ENCODE assay signal across 11 cellular contexts in genomic region chr4:38455092-38455855, GRCh38.
DNase-seq lines count a peak whose midpoint lies in the region; ATAC-seq, FAIRE-seq and TF ChIP-seq lines count a peak whose summit lies in the region.
"Had no signal": no experiment of that assay in that cellular context is flagged by ENCODE, and none has a peak within 500 bp of the region (broad histone marks: within the 10 kb centered on the region; RNA-seq: fewer than 3 reads in every experiment).

No MANE protein-coding gene starts in this region.

- DNase-seq in GM18507 (ENCODE audit: extremely low spot score, insufficient read length, low read depth), result no peak
- DNase-seq in effector memory CD8-positive, alpha-beta T cell, result no peak
- no peak for DNase-seq in progenitor cell of endocrine pancreas (ENCODE audit: low spot score, unreplicated experiment)
- DNase-seq in caudate nucleus (lab: John Stamatoyannopoulos, UW), result no peak
- no peak for DNase-seq in nephron progenitor cell
- DNase-seq: heart right ventricle, NCI-H1048 had no signal

- peak overlapping the region in 1 of 2 donors; percentile 32 for H3K27ac Mint-ChIP-seq in effector memory CD8-positive, alpha-beta T cell
- H3K27ac Mint-ChIP-seq in progenitor cell of endocrine pancreas (no peak overlapping the region), nephron progenitor cell (no peak overlapping the region)

- H3K27ac ChIP-seq in caudate nucleus (ENCODE audit: low read depth, low read length), result no peak overlapping the region
- H3K27ac ChIP-seq: heart right ventricle had no signal

- H3K9me3 Mint-ChIP-seq in effector memory CD8-positive, alpha-beta T cell, result no peaks in the 10 kb centered on the region
- peaks cover 3% of the 10 kb centered on the region for H3K9me3 Mint-ChIP-seq in progenitor cell of endocrine pancreas (ENCODE audit: low read depth)
- H3K9me3 Mint-ChIP-seq in nephron progenitor cell, result peaks cover 14% of the 10 kb centered on the region

- peaks cover 18 to 20% of the 10 kb centered on the region in 2 donors for H3K4me1 Mint-ChIP-seq in effector memory CD8-positive, alpha-beta T cell (ENCODE audit: low read depth in 2 of 2)
- H3K4me1 Mint-ChIP-seq in progenitor cell of endocrine pancreas (ENCODE audit: low read depth), result peaks cover 8% of the 10 kb centered on the region
- peaks cover 7% of the 10 kb centered on the region for H3K4me1 Mint-ChIP-seq in nephron progenitor cell

- H3K4me3 Mint-ChIP-seq in effector memory CD8-positive, alpha-beta T cell, result peak overlapping the region in 1 of 2 donors; percentile 20
- H3K4me3 Mint-ChIP-seq in progenitor cell of endocrine pancreas (ENCODE audit: low read depth) (no peak overlapping the region), nephron progenitor cell (no peak overlapping the region)

- H3K27me3 Mint-ChIP-seq in effector memory CD8-positive, alpha-beta T cell, result peaks cover 18 to 41% of the 10 kb centered on the region in 2 donors
- no peaks in the 10 kb centered on the region for H3K27me3 Mint-ChIP-seq in progenitor cell of endocrine pancreas
- peaks cover 21% of the 10 kb centered on the region for H3K27me3 Mint-ChIP-seq in nephron progenitor cell (ENCODE audit: low read depth, poor library complexity)

- TF ChIP-seq CTCF in progenitor cell of endocrine pancreas (IDR thresholded peaks at IDR 0.05; ENCODE audit: unreplicated experiment) (no peak), nephron progenitor cell (IDR thresholded peaks at IDR 0.05) (no peak)

- ATAC-seq in GM19467 (IDR thresholded peaks at IDR 0.05; ENCODE audit: unreplicated experiment) (peak; percentile 54), HG03095 (IDR thresholded peaks at IDR 0.05; ENCODE audit: unreplicated experiment) (peak; percentile 92), HG02970 (IDR thresholded peaks at IDR 0.05; ENCODE audit: low FRiP score, unreplicated experiment) (no peak)
- peak; percentile 46 for ATAC-seq in effector memory CD8-positive, alpha-beta T cell (replicated peaks)
- ATAC-seq: HCT116, heart right ventricle had no signal

- H3K36me3 Mint-ChIP-seq in effector memory CD8-positive, alpha-beta T cell (ENCODE audit: insufficient read depth), result no peaks in the 10 kb centered on the region
- H3K36me3 Mint-ChIP-seq in progenitor cell of endocrine pancreas (ENCODE audit: insufficient read depth) (no peaks in the 10 kb centered on the region), nephron progenitor cell (ENCODE audit: low read depth) (no peaks in the 10 kb centered on the region)

- peak; percentile 80 for FAIRE-seq in GM18507 (lab: Jason Lieb, UNC)
